Comparison of ENCODE assay signal across 2 cellular contexts in the genomic region with DNA sequence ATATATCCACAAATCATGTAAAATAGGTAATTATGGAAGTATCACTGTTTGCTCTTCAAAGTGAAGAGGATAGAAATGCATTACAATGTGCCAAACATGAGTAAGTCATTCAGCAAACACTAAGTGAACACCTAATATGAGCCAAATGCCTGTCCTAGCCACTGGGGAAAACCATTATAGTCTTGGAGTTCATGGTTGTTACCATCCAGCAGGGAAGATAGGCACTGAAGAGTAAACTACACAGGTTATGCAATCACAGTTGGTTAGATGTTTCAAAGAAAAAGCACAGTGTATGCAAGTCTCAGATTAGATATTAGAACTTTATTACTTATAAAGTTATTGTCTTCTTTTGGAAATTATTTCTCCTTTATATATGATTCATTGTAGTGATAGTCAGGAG.
TF ChIP-seq lines count a peak whose summit lies in the region.

No MANE protein-coding gene starts in this region.

TF ChIP-seq in IMR-90, 13 proteins besides CTCF, POLR2A, EP300 and RAD21:
- peak; percentile 67 for TF ChIP-seq CEBPB (IDR thresholded peaks at IDR 0.05; ENCODE audit: low read depth, low read length)
- TF ChIP-seq FOS (IDR thresholded peaks at IDR 0.05; ENCODE audit: low read depth, low read length), result no peak
- TF ChIP-seq NFE2L2 (IDR thresholded peaks at IDR 0.05; ENCODE audit: low read depth, low read length), result no peak
- TF ChIP-seq MAFK (IDR thresholded peaks at IDR 0.05; ENCODE audit: low read depth, low read length), result no peak
- TF ChIP-seq, protein P1, sequence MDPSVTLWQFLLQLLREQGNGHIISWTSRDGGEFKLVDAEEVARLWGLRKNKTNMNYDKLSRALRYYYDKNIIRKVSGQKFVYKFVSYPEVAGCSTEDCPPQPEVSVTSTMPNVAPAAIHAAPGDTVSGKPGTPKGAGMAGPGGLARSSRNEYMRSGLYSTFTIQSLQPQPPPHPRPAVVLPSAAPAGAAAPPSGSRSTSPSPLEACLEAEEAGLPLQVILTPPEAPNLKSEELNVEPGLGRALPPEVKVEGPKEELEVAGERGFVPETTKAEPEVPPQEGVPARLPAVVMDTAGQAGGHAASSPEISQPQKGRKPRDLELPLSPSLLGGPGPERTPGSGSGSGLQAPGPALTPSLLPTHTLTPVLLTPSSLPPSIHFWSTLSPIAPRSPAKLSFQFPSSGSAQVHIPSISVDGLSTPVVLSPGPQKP (IDR thresholded peaks at IDR 0.05; ENCODE audit: borderline replicate concordance, low read depth, low read length), result no peak
- TF ChIP-seq SMC3 (IDR thresholded peaks at IDR 0.05; ENCODE audit: low read depth, low read length), result no peak

TF ChIP-seq in endothelial cell of umbilical vein, 7 proteins besides CTCF, POLR2A, EP300 and RAD21:
- TF ChIP-seq MYC (IDR thresholded peaks at IDR 0.05; ENCODE audit: low read depth, low read length), result no peak
